Comparison of ENCODE assay signal across 9 cellular contexts in the genomic region with DNA sequence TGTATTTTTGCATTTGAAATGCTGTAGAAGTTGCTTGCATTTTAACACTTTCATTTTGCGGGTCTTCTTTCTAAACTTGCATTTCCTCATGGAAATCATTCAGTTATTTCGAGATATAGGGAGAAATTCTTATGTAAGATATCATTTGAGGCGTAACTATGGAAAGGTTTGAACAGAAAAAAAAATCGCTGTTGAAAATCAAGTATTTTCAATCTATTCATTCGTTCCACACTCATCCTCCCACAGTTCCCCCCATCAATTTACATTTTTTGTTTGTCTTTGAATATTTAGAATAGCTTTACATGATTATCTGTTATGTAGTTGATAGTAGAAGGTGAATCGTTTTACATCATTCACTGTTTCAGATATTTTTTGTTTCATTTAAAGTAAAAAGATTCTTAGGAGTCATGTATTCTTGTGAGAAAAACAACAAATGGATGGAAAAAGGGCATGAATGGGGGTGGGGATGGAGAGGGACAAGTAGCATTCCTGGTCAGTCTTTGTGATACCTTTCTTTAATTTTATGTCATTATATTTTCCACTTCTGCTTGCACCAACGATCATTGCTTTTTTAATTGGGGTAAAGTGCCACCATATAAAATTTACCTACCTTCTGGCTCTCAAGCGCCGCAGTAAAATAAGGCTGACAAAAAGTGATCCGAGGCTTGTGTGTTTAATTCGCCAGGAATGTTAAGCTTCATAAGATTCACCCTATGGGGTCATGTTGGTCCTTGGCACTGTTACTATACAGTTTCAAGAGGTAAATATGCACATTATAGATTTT. TPM values are rescaled to one million over a fixed set of nuclear protein-coding genes. Genes with fewer than 3 reads are reported as not detected.
DNase-seq lines count a peak whose midpoint lies in the region; ATAC-seq and TF ChIP-seq lines count a peak whose summit lies in the region.
"Had no signal": no experiment of that assay in that cellular context is flagged by ENCODE, and none has a peak within 500 bp of the region (broad histone marks: within the 10 kb centered on the region; RNA-seq: fewer than 3 reads in every experiment).

No MANE protein-coding gene starts in this region.

- peak overlapping the region; percentile 98 for H3K27ac Mint-ChIP-seq in endothelial cell (ENCODE audit: unreplicated experiment)
- H3K27ac Mint-ChIP-seq: activated naive CD8-positive, alpha-beta T cell treated with anti-CD3 and anti-CD28 coated beads, Interleukin-2, amount 10 ng/mL, durations not matched to agents 7 days and 5 days had no signal

- TF ChIP-seq CTCF in endothelial cell (IDR thresholded peaks at IDR 0.05; ENCODE audit: unreplicated experiment) (no peak), parathyroid adenoma (IDR thresholded peaks at IDR 0.05) (no peak)

- no peak overlapping the region for H3K9ac ChIP-seq in parathyroid adenoma

- peaks cover 16% of the 10 kb centered on the region for H3K36me3 Mint-ChIP-seq in endothelial cell (ENCODE audit: low read depth, unreplicated experiment)
- H3K36me3 Mint-ChIP-seq: activated naive CD8-positive, alpha-beta T cell treated with anti-CD3 and anti-CD28 coated beads, Interleukin-2, amount 10 ng/mL, durations not matched to agents 7 days and 5 days had no signal

- H3K27me3 ChIP-seq in parathyroid adenoma (ENCODE audit: control insufficient read depth, insufficient read depth, low read length): no peaks in the 10 kb centered on the region

- peak overlapping the region; percentile 85 for H3K27ac ChIP-seq in parathyroid adenoma

- H3K4me3 Mint-ChIP-seq in endothelial cell (ENCODE audit: unreplicated experiment): peak overlapping the region; percentile 94
- H3K4me3 Mint-ChIP-seq: activated naive CD8-positive, alpha-beta T cell treated with anti-CD3 and anti-CD28 coated beads, Interleukin-2, amount 10 ng/mL, durations not matched to agents 7 days and 5 days had no signal

- H3K4me1 Mint-ChIP-seq in endothelial cell (ENCODE audit: unreplicated experiment): peaks cover 46% of the 10 kb centered on the region

- H3K4me1 ChIP-seq in parathyroid adenoma: no peaks in the 10 kb centered on the region

- DNase-seq in G401 (ENCODE audit: low spot score) (peak; percentile 64), NCI-H748 (lab: John Stamatoyannopoulos, UW; ENCODE audit: unreplicated experiment) (peak; percentile 38), endothelial cell (ENCODE audit: low spot score) (no peak), amygdala (lab: John Stamatoyannopoulos, UW) (no peak), SW 1271 (lab: John Stamatoyannopoulos, UW) (no peak)
- DNase-seq: activated naive CD8-positive, alpha-beta T cell treated with anti-CD3 and anti-CD28 coated beads, Interleukin-2, amount 10 ng/mL, durations not matched to agents 7 days and 5 days had no signal

- ATAC-seq in GM21825 (IDR thresholded peaks at IDR 0.05; ENCODE audit: unreplicated experiment) (no peak), GM21528 (IDR thresholded peaks at IDR 0.05; ENCODE audit: low FRiP score, unreplicated experiment) (no peak)

- H3K27me3 Mint-ChIP-seq in endothelial cell (ENCODE audit: unreplicated experiment): peaks cover 20% of the 10 kb centered on the region

- in situ Hi-C loops in G401 (cut with HindIII; ENCODE audit: low sequenced_read_pairs): no loop called here

- H2AFZ ChIP-seq in parathyroid adenoma: no peak overlapping the region

- H3K9me3 ChIP-seq in parathyroid adenoma (ENCODE audit: control insufficient read depth, low read length): no peaks in the 10 kb centered on the region

- H3K4me3 ChIP-seq in parathyroid adenoma (ENCODE audit: low read depth, low read length): peak overlapping the region; percentile 8

- H3K36me3 ChIP-seq in parathyroid adenoma (ENCODE audit: control insufficient read depth, insufficient read depth, low read length): no peaks in the 10 kb centered on the region

- no peaks in the 10 kb centered on the region for H3K79me2 ChIP-seq in parathyroid adenoma

- no peaks in the 10 kb centered on the region for H3K9me3 Mint-ChIP-seq in endothelial cell (ENCODE audit: unreplicated experiment)
- H3K9me3 Mint-ChIP-seq: activated naive CD8-positive, alpha-beta T cell treated with anti-CD3 and anti-CD28 coated beads, Interleukin-2, amount 10 ng/mL, durations not matched to agents 7 days and 5 days had no signal

- H3K4me2 ChIP-seq in parathyroid adenoma (ENCODE audit: low read length): peak overlapping the region; percentile 73

RNA-seq across cellular contexts. Expression of a gene that starts 3.2 kb away (rescaled TPM):
- 22.3 and 22.8 TPM in 2 replicates for total RNA-seq in G401 (2014; rRNA removed; shearing (Covaris generic))
- total RNA-seq in endothelial cell (ENCODE audit: unreplicated experiment): 5.9 TPM

RNA-seq across cellular contexts. Expression of a gene that starts 5.4 kb away (rescaled TPM):
- total RNA-seq in G401 (2014; rRNA removed; shearing (Covaris generic)): 19.6 and 30.8 TPM in 2 replicates
- 50.6 TPM for total RNA-seq in endothelial cell (ENCODE audit: unreplicated experiment)

Comparison
In these comparisons a context has a peak if more than half of its experiments do, and no peak if none do; other contexts are left out.
1. DNase-seq: peak in G401 (single experiment) and NCI-H748 (single experiment); none in endothelial cell (single experiment), amygdala (0 of 56) and SW 1271 (0 of 2).